Comparison of ENCODE assay signal across 8 cellular contexts in the genomic region with DNA sequence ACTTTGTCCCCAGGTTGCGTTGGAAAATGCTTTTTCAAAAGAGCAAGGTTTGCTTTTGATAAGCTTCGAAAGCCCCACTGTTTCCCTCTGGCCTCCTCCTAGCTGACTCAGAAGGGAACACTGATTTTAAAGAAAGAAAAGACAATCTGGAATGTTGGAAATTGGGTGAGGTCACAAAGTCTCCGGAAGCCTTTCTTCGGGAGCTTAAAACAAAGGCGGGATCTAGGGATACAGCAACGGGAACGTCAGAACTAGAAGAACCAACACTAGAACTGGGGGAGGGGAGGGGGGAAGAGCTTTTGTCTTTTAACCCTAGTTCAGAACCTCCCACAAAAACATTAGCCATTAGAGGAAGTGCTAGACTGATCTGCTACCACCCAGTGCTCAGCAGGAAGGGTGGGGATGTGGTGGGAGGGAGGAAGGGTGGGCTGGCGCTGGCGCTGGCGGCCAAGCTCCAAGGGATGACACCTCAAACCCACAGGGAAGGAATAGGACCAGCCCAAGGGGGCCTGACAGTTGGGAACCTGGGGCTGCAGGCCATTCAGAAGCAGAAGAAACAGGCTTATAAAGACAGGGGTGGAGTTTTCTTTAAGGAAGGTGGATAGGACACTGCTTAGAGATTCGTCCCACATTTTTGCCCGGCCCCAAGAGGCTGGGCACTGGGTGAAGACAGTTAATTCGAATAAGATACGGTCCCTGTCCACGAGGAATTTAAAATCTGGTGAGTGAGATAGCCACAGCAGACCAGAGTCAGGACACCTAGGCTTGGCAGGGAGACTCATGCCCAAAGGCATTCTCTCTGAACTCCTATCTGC. TPM values are rescaled to one million over a fixed set of nuclear protein-coding genes. Genes with fewer than 3 reads are reported as not detected.
DNase-seq lines count a peak whose midpoint lies in the region; ATAC-seq and TF ChIP-seq lines count a peak whose summit lies in the region.

No MANE protein-coding gene starts in this region.

- H3K27me3 ChIP-seq in SJCRH30 (no peaks in the 10 kb centered on the region), right cardiac atrium (ENCODE audit: control insufficient read depth, insufficient read depth) (no peaks in the 10 kb centered on the region), psoas muscle (ENCODE audit: insufficient read depth in 3 of 3, low read length in 2 of 3) (peaks cover 0 to 13% (median 0%) of the 10 kb centered on the region in 3 donors)

- ATAC-seq in HG03432 (IDR thresholded peaks at IDR 0.05; ENCODE audit: unreplicated experiment) (peak; percentile 39), right cardiac atrium (peak; percentile 76 to 79), psoas muscle (peak; percentile 29 to 54 (median 46))

- peak overlapping the region; percentile 96 for H3K4me3 ChIP-seq in SJCRH30
- peak overlapping the region; percentile 74 for H3K4me3 ChIP-seq in right cardiac atrium (ENCODE audit: low read length)
- H3K4me3 ChIP-seq in psoas muscle = peak overlapping the region; percentile 90

- TF ChIP-seq POLR2A in GM18951 (IDR thresholded peaks at IDR 0.05; ENCODE audit: extremely low read depth, insufficient read depth, insufficient read length) = peak; percentile 43

- intact Hi-C loops in right cardiac atrium (cut with DNase I) = no loop called here
- intact Hi-C loops in psoas muscle (cut with DNase I) = no loop called here

- H3K4me1 ChIP-seq in SJCRH30 = peaks cover 3% of the 10 kb centered on the region; the same call in 1 of the 2 replicates
- H3K4me1 ChIP-seq in right cardiac atrium (ENCODE audit: control insufficient read depth, insufficient read depth, low read length) = no peaks in the 10 kb centered on the region
- peaks cover 3% of the 10 kb centered on the region for H3K4me1 ChIP-seq in psoas muscle

- 16% methylated on average over 15 of the region's 15 CpGs for WGBS in right cardiac atrium
- 18 to 27% (median 19%) methylated on average over 15 of the region's 15 CpGs for WGBS in psoas muscle, 3 donors

- H3K27ac ChIP-seq in SJCRH30 = peak overlapping the region; percentile 77; the same call in 1 of the 2 replicates
- H3K27ac ChIP-seq in right cardiac atrium (ENCODE audit: low read length) = peak overlapping the region; percentile 89
- peak overlapping the region; percentile 80 for H3K27ac ChIP-seq in psoas muscle

- DNase-seq in CD1c-positive myeloid dendritic cell (ENCODE audit: extremely low spot score) (peak; percentile 92), SJCRH30 (peak; percentile 33 to 57), astrocyte of the hippocampus (ENCODE audit: low read depth, low spot score) (peak; percentile 80), right cardiac atrium (peak; percentile 81 to 90 (median 90)), psoas muscle (peak; percentile 65 to 77), NCI-H2029 treated with DMSO at 0.1 percent for 48 hours (lab: John Stamatoyannopoulos, UW) (no peak)

- H3K36me3 ChIP-seq in SJCRH30 = peaks cover 12% of the 10 kb centered on the region; the same call in 1 of the 2 replicates
- no peaks in the 10 kb centered on the region for H3K36me3 ChIP-seq in psoas muscle (ENCODE audit: insufficient read depth in 1 of 2, low read depth in 1 of 2)

- in situ Hi-C loops in GM18951 (cut with MboI; ENCODE audit: low sequenced_read_pairs, unreplicated experiment) = loop anchor here (25.0 kb wide), 1 partner anchor 380 kb away; no protein-coding TSS in a partner anchor

- H3K9me3 ChIP-seq in SJCRH30 (replicated peaks) = no peaks in the 10 kb centered on the region
- H3K9me3 ChIP-seq in right cardiac atrium (ENCODE audit: control insufficient read depth, low read length) = no peaks in the 10 kb centered on the region
- no peaks in the 10 kb centered on the region for H3K9me3 ChIP-seq in psoas muscle

- TF ChIP-seq CTCF in psoas muscle (IDR thresholded peaks at IDR 0.05) = no peak

RNA-seq across cellular contexts. Expression of a gene that starts 1.7 kb away (rescaled TPM):
- 2,317 and 2,398 TPM in 2 replicates for total RNA-seq in SJCRH30 (2014; rRNA removed; shearing (Covaris generic))
- 100 to 1,000 TPM; 341 to 630 (median 483) TPM for total RNA-seq in right cardiac atrium
- 805 TPM for polyA plus RNA-seq in right cardiac atrium
- total RNA-seq in psoas muscle = 100 to 1,000 TPM; 181 to 306 (median 239) TPM
- 100 to 1,000 TPM; 223 to 849 (median 317) TPM for polyA plus RNA-seq in psoas muscle

RNA-seq across cellular contexts. Expression of a gene that starts 26.2 kb away (rescaled TPM):
- total RNA-seq in SJCRH30 (2014; rRNA removed; shearing (Covaris generic)) = 0.86 and 1.4 TPM in 2 replicates
- 1 to 10 TPM in 1 of 4 donors, under 1 TPM in 3; 0.29 to 1.3 (median 0.71) TPM for total RNA-seq in right cardiac atrium
- polyA plus RNA-seq in right cardiac atrium = 0.50 TPM
- total RNA-seq in psoas muscle = under 1 TPM; 0.32 to 0.74 (median 0.47) TPM
- polyA plus RNA-seq in psoas muscle = under 1 TPM; 0.27 to 0.47 (median 0.35) TPM
